Comparison of ENCODE assay signal across 1 cellular context in genomic region chr1:151936653-151937052, GRCh38.
TF ChIP-seq lines count a peak whose summit lies in the region.

No MANE protein-coding gene starts in this region.

TF ChIP-seq in endothelial cell of umbilical vein, 7 proteins besides CTCF, POLR2A, EP300 and RAD21 (continued from another document):
- TF ChIP-seq EZH2 (IDR thresholded peaks at IDR 0.05; ENCODE audit: borderline replicate concordance, low read depth, low read length, severe bottlenecking) (no peak), FOS (IDR thresholded peaks at IDR 0.05; ENCODE audit: borderline replicate concordance, insufficient read depth, low read length) (no peak), GATA2 (IDR thresholded peaks at IDR 0.05; ENCODE audit: insufficient read depth, insufficient read length, low read depth, low read length) (no peak)
- TF ChIP-seq, protein P1, sequence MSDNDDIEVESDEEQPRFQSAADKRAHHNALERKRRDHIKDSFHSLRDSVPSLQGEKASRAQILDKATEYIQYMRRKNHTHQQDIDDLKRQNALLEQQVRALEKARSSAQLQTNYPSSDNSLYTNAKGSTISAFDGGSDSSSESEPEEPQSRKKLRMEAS (IDR thresholded peaks at IDR 0.05; ENCODE audit: insufficient read depth, insufficient read length), result no peak
